Comparison of ENCODE assay signal across 11 cellular contexts in genomic region chr4:42167709-42168108, GRCh38. TPM values are rescaled to one million over a fixed set of nuclear protein-coding genes. Genes with fewer than 3 reads are reported as not detected.
DNase-seq lines count a peak whose midpoint lies in the region; ATAC-seq and TF ChIP-seq lines count a peak whose summit lies in the region.
"Had no signal": no experiment of that assay in that cellular context is flagged by ENCODE, and none has a peak within 500 bp of the region (broad histone marks: within the 10 kb centered on the region; RNA-seq: fewer than 3 reads in every experiment).

No MANE protein-coding gene starts in this region.

- CTCF ChIA-PET in A673 (lab: Charles Lee), result no interaction called here

- peak; percentile 44 for DNase-seq in A673 (ENCODE audit: low spot score)
- no peak for DNase-seq in epidermal melanocyte (ENCODE audit: insufficient read length, low spot score)
- no peak for DNase-seq in NCI-H226
- DNase-seq in H4 (ENCODE audit: low spot score), result no peak
- DNase-seq in activated CD4-positive, CD25-positive, alpha-beta regulatory T cell (lab: John Stamatoyannopoulos, UW), result no peak
- DNase-seq: activated naive CD4-positive, alpha-beta T cell treated with Interleukin-2 at 50 U/mL for 16 hours; stimulated activated naive CD4-positive, alpha-beta T cell had no signal

- no peaks in the 10 kb centered on the region for H3K27me3 ChIP-seq in A673 (replicated peaks; ENCODE audit: insufficient read depth, low read depth, low read length, poor library complexity)

- H3K4me1 ChIP-seq in A673 (ENCODE audit: insufficient read depth, low read length, poor library complexity, severe bottlenecking), result no peaks in the 10 kb centered on the region

- ATAC-seq in GM19025 (IDR thresholded peaks at IDR 0.05; ENCODE audit: low read depth, unreplicated experiment) (peak; percentile 100), HG02610 (IDR thresholded peaks at IDR 0.05; ENCODE audit: unreplicated experiment) (peak; percentile 100), HG03442 (IDR thresholded peaks at IDR 0.05; ENCODE audit: unreplicated experiment) (peak; percentile 100)
- ATAC-seq: HepG2 had no signal

- intact Hi-C loops in A673 (cut with micrococcal nuclease; ENCODE audit: unreplicated experiment), result no loop called here

- no peak for TF ChIP-seq CTCF in A673 (conservative IDR thresholded peaks at IDR 0.05; ENCODE audit: low read depth, low read length)

- no peak overlapping the region for H3K4me3 ChIP-seq in A673 (ENCODE audit: low read depth, low read length, poor library complexity, severe bottlenecking)

- H3K27ac ChIP-seq in A673 (ENCODE audit: low read depth, low read length, poor library complexity, severe bottlenecking), result no peak overlapping the region

- H3K9me3 ChIP-seq in A673 (ENCODE audit: low read depth, low read length, poor library complexity, severe bottlenecking), result peaks cover 5% of the 10 kb centered on the region

- no TSS peak for BruUV-seq in A673 (replicated peaks; lab: Mats Ljungman, UMichigan)

- POLR2A ChIA-PET in A673 (lab: Charles Lee; ENCODE audit: low non-redundant PET), result no interaction called here

- H3K36me3 ChIP-seq in A673 (ENCODE audit: insufficient read depth, low read length, poor library complexity, severe bottlenecking), result no peaks in the 10 kb centered on the region

RNA-seq across cellular contexts. Expression of gene BEND4, which starts 15.3 kb away (rescaled TPM):
- 0.13 and 0.31 TPM in 2 replicates for total RNA-seq in A673 (2021)
- total RNA-seq in H4 (2014; rRNA removed; shearing (Covaris generic)), result not detected in 2 replicates
- total RNA-seq: HepG2 had no signal
